Comparison of ENCODE assay signal across 28 cellular contexts in the genomic region with DNA sequence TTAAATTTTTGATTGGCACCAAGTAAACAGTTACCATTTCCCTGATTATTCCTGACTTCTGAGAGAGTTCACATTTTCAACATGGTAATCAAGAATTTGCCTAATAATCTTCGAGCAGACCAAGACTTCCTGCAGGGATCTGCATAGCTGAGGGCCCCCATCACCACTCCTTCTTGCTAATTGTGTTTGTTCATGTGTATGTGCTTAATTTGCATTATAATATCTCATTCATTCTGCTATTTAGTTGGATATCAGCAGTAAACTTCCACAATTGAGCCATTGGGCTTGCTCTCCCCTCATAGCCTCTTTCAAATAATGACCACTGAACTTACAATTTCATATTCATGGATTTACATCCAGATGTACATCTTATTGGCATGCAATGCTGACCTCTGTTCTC.
"Had no signal": no experiment of that assay in that cellular context is flagged by ENCODE, and none has a peak within 500 bp of the region (broad histone marks: within the 10 kb centered on the region; RNA-seq: fewer than 3 reads in every experiment).

No MANE protein-coding gene starts in this region.

- H3K9ac ChIP-seq: parathyroid adenoma had no signal

- H3K4me1 ChIP-seq: esophagus squamous epithelium, heart right ventricle, lower lobe of right lung, parathyroid adenoma, right lobe of liver, tibial nerve, upper lobe of left lung had no signal

- H2AFZ ChIP-seq: parathyroid adenoma had no signal

- H3K27me3 Mint-ChIP-seq: effector memory CD8-positive, alpha-beta T cell; natural killer cell treated with Interleukin-12 subunit alpha and Interleukin-12 subunit beta and Interleukin-15 and Interleukin-18, amount 100 ng/mL, for 72 hours; progenitor cell of endocrine pancreas; stimulated activated naive B cell treated with anti-CD40 and anti-IgM and Interleukin-4, amounts not matched to agents 10 μg/mL and 1 μg/mL and 100 μg/mL, for 72 hours; stimulated activated naive CD8-positive, alpha-beta T cell treated with anti-CD3 and anti-CD28 coated beads, Interleukin-15, Interleukin-2, amounts not matched to agents 100 ng/mL and 50 ng/mL, for 24 hours had no signal

- DNase-seq: cortex of kidney; effector memory CD8-positive, alpha-beta T cell; erythroblast; esophagus squamous epithelium; foreskin melanocyte; glutamatergic neuron; heart right ventricle; hippocampal formation; left ventricle myocardium superior; lower lobe of right lung; right lobe of liver; small intestine; stimulated activated CD4-positive, alpha-beta T cell treated with anti-CD3 and anti-CD28 coated beads, Interleukin-15, amount 100 ng/mL, for 24 hours; stimulated activated CD4-positive, alpha-beta T cell treated with anti-CD3 and anti-CD28 coated beads, Interleukin-2, amount 100 ng/mL, for 48 hours; stimulated activated naive B cell treated with anti-CD40 and anti-IgM and Interleukin-4, amounts not matched to agents 10 μg/mL and 1 μg/mL and 100 μg/mL, for 72 hours; upper lobe of left lung had no signal

- H3K36me3 ChIP-seq: esophagus squamous epithelium, heart right ventricle, lower lobe of right lung, neutrophil, right lobe of liver, thoracic aorta, tibial nerve, upper lobe of left lung had no signal

- H3K4me3 Mint-ChIP-seq: effector memory CD8-positive, alpha-beta T cell; memory B cell; natural killer cell treated with Interleukin-12 subunit alpha and Interleukin-12 subunit beta and Interleukin-15 and Interleukin-18, amount 100 ng/mL, for 72 hours; neural crest cell; stimulated activated naive B cell treated with anti-CD40 and anti-IgM and Interleukin-4, amounts not matched to agents 10 μg/mL and 1 μg/mL and 100 μg/mL, for 72 hours; stimulated activated naive CD8-positive, alpha-beta T cell treated with anti-CD3 and anti-CD28 coated beads, Interleukin-15, Interleukin-2, amounts not matched to agents 100 ng/mL and 50 ng/mL, for 24 hours had no signal

- H3K79me2 ChIP-seq: parathyroid adenoma had no signal

- H3K27ac ChIP-seq: esophagus squamous epithelium, heart right ventricle, lower lobe of right lung, neutrophil, parathyroid adenoma, right lobe of liver, thoracic aorta, tibial nerve, upper lobe of left lung had no signal

- FAIRE-seq: endometrium, keratinocyte, small intestine, urothelium cell line had no signal

- H3K4me1 Mint-ChIP-seq: memory B cell; neural crest cell; stimulated activated naive B cell treated with anti-CD40 and anti-IgM and Interleukin-4, amounts not matched to agents 10 μg/mL and 1 μg/mL and 100 μg/mL, for 72 hours had no signal

- H3K27me3 ChIP-seq: esophagus squamous epithelium, heart right ventricle, neutrophil, right lobe of liver, tibial nerve, upper lobe of left lung had no signal

- H3K9me3 ChIP-seq: esophagus squamous epithelium, heart right ventricle, lower lobe of right lung, neutrophil, right lobe of liver, thoracic aorta, tibial nerve, upper lobe of left lung had no signal

- H3K36me3 Mint-ChIP-seq: memory B cell; natural killer cell treated with Interleukin-12 subunit alpha and Interleukin-12 subunit beta and Interleukin-15 and Interleukin-18, amount 100 ng/mL, for 72 hours; stimulated activated naive B cell treated with anti-CD40 and anti-IgM and Interleukin-4, amounts not matched to agents 10 μg/mL and 1 μg/mL and 100 μg/mL, for 72 hours had no signal

- H3K4me3 ChIP-seq: esophagus squamous epithelium, heart right ventricle, lower lobe of right lung, right lobe of liver, thoracic aorta, tibial nerve, upper lobe of left lung had no signal

- ATAC-seq: effector memory CD8-positive, alpha-beta T cell; heart right ventricle; left ventricle myocardium superior; lower lobe of right lung; natural killer cell treated with Interleukin-12 subunit alpha and Interleukin-12 subunit beta and Interleukin-15 and Interleukin-18, amount 100 ng/mL, for 72 hours; right lobe of liver; stimulated activated naive B cell treated with anti-CD40 and anti-IgM and Interleukin-4, amounts not matched to agents 10 μg/mL and 1 μg/mL and 100 μg/mL, for 72 hours had no signal

- H3K9me3 Mint-ChIP-seq: stimulated activated naive CD8-positive, alpha-beta T cell treated with anti-CD3 and anti-CD28 coated beads, Interleukin-15, Interleukin-2, amounts not matched to agents 100 ng/mL and 50 ng/mL, for 24 hours had no signal

- H3K27ac Mint-ChIP-seq: effector memory CD8-positive, alpha-beta T cell; memory B cell; natural killer cell treated with Interleukin-12 subunit alpha and Interleukin-12 subunit beta and Interleukin-15 and Interleukin-18, amount 100 ng/mL, for 72 hours; progenitor cell of endocrine pancreas; stimulated activated naive B cell treated with anti-CD40 and anti-IgM and Interleukin-4, amounts not matched to agents 10 μg/mL and 1 μg/mL and 100 μg/mL, for 72 hours; stimulated activated naive CD8-positive, alpha-beta T cell treated with anti-CD3 and anti-CD28 coated beads, Interleukin-15, Interleukin-2, amounts not matched to agents 100 ng/mL and 50 ng/mL, for 24 hours had no signal
